ENCODE assay signal across 2 cellular contexts in the genomic region with DNA sequence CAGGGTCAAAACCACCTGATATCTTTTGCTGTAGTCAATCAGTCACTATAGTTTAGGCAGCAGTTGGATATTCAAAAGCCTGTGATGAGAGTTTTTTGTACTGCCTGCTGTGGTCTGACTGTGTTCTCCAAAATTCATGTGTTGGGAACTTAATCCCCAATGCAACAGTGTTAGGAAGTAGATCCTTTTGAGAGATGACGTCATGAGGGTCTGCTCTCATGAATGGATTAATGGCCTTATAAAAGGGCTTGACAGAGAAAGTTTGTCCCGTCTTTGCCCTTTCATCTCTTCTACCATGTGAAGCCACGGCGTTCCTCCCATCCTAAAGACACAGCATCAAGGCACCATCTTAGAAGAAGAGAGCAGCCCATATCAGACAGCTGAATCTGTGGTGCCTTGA.
TF ChIP-seq lines count a peak whose summit lies in the region.

No MANE protein-coding gene starts in this region.

TF ChIP-seq in HepG2, 621 proteins besides CTCF, POLR2A, EP300 and RAD21 (continued from another document):
- TF ChIP-seq, protein P1, sequence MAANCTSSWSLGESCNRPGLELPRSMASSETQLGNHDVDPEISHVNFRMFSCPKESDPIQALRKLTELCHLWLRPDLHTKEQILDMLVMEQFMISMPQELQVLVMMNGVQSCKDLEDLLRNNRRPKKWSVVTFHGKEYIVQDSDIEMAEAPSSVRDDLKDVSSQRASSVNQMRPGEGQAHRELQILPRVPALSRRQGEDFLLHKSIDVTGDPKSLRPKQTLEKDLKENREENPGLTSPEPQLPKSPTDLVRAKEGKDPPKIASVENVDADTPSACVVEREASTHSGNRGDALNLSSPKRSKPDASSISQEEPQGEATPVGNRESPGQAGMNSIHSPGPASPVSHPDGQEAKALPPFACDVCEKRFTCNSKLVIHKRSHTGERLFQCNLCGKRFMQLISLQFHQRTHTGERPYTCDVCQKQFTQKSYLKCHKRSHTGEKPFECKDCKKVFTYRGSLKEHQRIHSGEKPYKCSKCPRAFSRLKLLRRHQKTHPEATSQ (CRISPR knock-in tag; IDR thresholded peaks at IDR 0.05; ENCODE audit: borderline replicate concordance), result no peak

TF ChIP-seq in GM23338, 12 proteins besides CTCF, POLR2A, EP300 and RAD21 (continued from another document):
- TF ChIP-seq, protein P2, sequence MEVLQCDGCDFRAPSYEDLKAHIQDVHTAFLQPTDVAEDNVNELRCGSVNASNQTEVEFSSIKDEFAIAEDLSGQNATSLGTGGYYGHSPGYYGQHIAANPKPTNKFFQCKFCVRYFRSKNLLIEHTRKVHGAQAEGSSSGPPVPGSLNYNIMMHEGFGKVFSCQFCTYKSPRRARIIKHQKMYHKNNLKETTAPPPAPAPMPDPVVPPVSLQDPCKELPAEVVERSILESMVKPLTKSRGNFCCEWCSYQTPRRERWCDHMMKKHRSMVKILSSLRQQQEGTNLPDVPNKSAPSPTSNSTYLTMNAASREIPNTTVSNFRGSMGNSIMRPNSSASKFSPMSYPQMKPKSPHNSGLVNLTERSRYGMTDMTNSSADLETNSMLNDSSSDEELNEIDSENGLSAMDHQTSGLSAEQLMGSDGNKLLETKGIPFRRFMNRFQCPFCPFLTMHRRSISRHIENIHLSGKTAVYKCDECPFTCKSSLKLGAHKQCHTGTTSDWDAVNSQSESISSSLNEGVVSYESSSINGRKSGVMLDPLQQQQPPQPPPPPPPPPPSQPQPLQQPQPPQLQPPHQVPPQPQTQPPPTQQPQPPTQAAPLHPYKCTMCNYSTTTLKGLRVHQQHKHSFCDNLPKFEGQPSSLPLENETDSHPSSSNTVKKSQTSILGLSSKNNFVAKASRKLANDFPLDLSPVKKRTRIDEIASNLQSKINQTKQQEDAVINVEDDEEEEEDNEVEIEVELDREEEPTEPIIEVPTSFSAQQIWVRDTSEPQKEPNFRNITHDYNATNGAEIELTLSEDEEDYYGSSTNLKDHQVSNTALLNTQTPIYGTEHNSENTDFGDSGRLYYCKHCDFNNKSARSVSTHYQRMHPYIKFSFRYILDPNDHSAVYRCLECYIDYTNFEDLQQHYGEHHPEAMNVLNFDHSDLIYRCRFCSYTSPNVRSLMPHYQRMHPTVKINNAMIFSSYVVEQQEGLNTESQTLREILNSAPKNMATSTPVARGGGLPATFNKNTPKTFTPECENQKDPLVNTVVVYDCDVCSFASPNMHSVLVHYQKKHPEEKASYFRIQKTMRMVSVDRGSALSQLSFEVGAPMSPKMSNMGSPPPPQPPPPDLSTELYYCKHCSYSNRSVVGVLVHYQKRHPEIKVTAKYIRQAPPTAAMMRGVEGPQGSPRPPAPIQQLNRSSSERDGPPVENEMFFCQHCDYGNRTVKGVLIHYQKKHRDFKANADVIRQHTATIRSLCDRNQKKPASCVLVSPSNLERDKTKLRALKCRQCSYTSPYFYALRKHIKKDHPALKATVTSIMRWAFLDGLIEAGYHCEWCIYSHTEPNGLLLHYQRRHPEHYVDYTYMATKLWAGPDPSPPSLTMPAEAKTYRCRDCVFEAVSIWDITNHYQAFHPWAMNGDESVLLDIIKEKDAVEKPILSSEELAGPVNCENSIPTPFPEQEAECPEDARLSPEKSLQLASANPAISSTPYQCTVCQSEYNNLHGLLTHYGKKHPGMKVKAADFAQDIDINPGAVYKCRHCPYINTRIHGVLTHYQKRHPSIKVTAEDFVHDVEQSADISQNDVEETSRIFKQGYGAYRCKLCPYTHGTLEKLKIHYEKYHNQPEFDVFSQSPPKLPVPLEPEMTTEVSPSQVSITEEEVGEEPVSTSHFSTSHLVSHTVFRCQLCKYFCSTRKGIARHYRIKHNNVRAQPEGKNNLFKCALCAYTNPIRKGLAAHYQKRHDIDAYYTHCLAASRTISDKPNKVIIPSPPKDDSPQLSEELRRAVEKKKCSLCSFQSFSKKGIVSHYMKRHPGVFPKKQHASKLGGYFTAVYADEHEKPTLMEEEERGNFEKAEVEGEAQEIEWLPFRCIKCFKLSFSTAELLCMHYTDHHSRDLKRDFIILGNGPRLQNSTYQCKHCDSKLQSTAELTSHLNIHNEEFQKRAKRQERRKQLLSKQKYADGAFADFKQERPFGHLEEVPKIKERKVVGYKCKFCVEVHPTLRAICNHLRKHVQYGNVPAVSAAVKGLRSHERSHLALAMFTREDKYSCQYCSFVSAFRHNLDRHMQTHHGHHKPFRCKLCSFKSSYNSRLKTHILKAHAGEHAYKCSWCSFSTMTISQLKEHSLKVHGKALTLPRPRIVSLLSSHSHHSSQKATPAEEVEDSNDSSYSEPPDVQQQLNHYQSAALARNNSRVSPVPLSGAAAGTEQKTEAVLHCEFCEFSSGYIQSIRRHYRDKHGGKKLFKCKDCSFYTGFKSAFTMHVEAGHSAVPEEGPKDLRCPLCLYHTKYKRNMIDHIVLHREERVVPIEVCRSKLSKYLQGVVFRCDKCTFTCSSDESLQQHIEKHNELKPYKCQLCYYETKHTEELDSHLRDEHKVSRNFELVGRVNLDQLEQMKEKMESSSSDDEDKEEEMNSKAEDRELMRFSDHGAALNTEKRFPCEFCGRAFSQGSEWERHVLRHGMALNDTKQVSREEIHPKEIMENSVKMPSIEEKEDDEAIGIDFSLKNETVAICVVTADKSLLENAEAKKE (CRISPR knock-in tag; IDR thresholded peaks at IDR 0.05), result no peak
